Comparison of ENCODE assay signal across 24 cellular contexts in the genomic region with DNA sequence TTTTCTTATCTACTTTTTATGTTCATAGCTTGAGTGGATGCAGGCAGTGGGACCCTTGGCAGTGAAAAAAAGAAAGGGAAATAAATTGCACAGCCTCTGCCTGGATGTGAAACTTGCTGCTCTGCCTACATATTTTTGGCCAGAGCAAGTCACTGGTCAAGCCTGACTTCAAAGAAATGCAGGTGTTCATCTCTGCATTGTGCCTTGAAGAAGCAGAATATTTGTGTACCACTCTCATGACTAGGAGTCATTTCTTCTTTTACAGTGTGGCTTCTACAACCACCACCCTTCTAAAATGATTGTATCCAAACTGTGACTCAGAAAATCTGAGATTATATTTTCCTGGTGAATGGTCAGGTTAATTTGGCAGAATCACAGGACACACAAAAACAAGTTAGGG.
"Had no signal": no experiment of that assay in that cellular context is flagged by ENCODE, and none has a peak within 500 bp of the region (broad histone marks: within the 10 kb centered on the region; RNA-seq: fewer than 3 reads in every experiment).

No MANE protein-coding gene starts in this region.

- H3K4me1 ChIP-seq: prostate gland, vagina had no signal

- H3K36me3 ChIP-seq: prostate gland, vagina had no signal

- H3K27me3 ChIP-seq: esophagus squamous epithelium, tibial nerve, vagina had no signal

- H3K9me3 Mint-ChIP-seq: activated B cell treated with CpG ODN at 0.5 μM for 24 hours; activated CD4-positive, alpha-beta T cell treated with anti-CD3 and anti-CD28 coated beads, Interleukin-2, amount 10 ng/mL, durations not matched to agents 7 days and 5 days; activated naive CD8-positive, alpha-beta T cell treated with anti-CD3 and anti-CD28 coated beads for 36 hours; brain; natural killer cell had no signal

- H3K27ac ChIP-seq: esophagus squamous epithelium, prostate gland, skin epidermis, tibial nerve, vagina had no signal

- H3K9me3 ChIP-seq: esophagus squamous epithelium, prostate gland, tibial nerve, vagina had no signal

- ATAC-seq: left ventricle myocardium superior, natural killer cell, right cardiac atrium had no signal

- H3K4me3 Mint-ChIP-seq: activated B cell treated with CpG ODN at 0.5 μM for 24 hours; activated CD4-positive, alpha-beta T cell treated with anti-CD3 and anti-CD28 coated beads, Interleukin-2, amount 10 ng/mL, durations not matched to agents 7 days and 5 days; activated naive CD8-positive, alpha-beta T cell treated with anti-CD3 and anti-CD28 coated beads for 36 hours had no signal

- DNase-seq: activated B cell treated with CpG ODN at 0.5 μM for 24 hours; activated CD4-positive, alpha-beta T cell treated with anti-CD3 and anti-CD28 coated beads, Interleukin-2, amount 10 ng/mL, durations not matched to agents 7 days and 5 days; activated CD8-positive, alpha-beta memory T cell treated with anti-CD3 and anti-CD28 coated beads, Interleukin-2, amount 50 U/mL, for 48 hours; activated naive CD8-positive, alpha-beta T cell treated with anti-CD3 and anti-CD28 coated beads for 36 hours; central memory CD4-positive, alpha-beta T cell; cortex of kidney; effector CD8-positive, alpha-beta T cell; esophagus squamous epithelium; glutamatergic neuron; kidney glomerular epithelial cell; left ventricle myocardium superior; mesenchymal stem cell; natural killer cell; nucleus accumbens; right cardiac atrium; stimulated activated CD4-positive, alpha-beta T cell treated with anti-CD3 and anti-CD28 coated beads, Interleukin-15, amount 100 ng/mL, for 24 hours; stimulated activated CD4-positive, alpha-beta T cell treated with anti-CD3 and anti-CD28 coated beads, Interleukin-4, amount 100 ng/mL, for 1 hour; stimulated activated naive CD4-positive, alpha-beta T cell; substantia nigra had no signal

- H3K36me3 Mint-ChIP-seq: activated naive CD8-positive, alpha-beta T cell treated with anti-CD3 and anti-CD28 coated beads for 36 hours; natural killer cell had no signal

- H3K27ac Mint-ChIP-seq: activated B cell treated with CpG ODN at 0.5 μM for 24 hours; activated CD4-positive, alpha-beta T cell treated with anti-CD3 and anti-CD28 coated beads, Interleukin-2, amount 10 ng/mL, durations not matched to agents 7 days and 5 days; activated naive CD8-positive, alpha-beta T cell treated with anti-CD3 and anti-CD28 coated beads for 36 hours; brain; natural killer cell had no signal

- H3K27me3 Mint-ChIP-seq: activated B cell treated with CpG ODN at 0.5 μM for 24 hours; activated CD4-positive, alpha-beta T cell treated with anti-CD3 and anti-CD28 coated beads, Interleukin-2, amount 10 ng/mL, durations not matched to agents 7 days and 5 days; activated naive CD8-positive, alpha-beta T cell treated with anti-CD3 and anti-CD28 coated beads for 36 hours had no signal

- H3K4me3 ChIP-seq: esophagus squamous epithelium, prostate gland, skin epidermis, tibial nerve, vagina had no signal
